Comparison of ENCODE assay signal across 9 cellular contexts in the genomic region with DNA sequence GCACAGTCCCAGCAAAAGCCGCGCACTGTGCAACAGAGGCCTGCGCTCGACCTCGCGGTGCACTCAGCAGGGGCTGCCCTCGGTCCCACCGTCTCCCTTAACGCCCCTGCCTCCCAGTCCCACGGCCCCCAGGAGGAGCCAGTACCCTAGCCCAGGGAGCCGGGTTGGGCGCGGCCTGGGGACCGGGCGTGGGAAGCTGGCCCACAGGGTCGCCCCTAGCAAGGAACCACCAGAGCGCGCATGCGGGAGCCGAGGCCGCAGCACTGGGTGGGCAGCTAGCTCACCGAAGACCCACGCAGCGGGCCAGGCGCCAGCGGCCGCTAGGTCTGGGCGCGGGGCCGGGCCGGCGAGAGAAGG. TPM values are rescaled to one million over a fixed set of nuclear protein-coding genes. Genes with fewer than 3 reads are reported as not detected.
DNase-seq lines count a peak whose midpoint lies in the region; ATAC-seq lines count a peak whose summit lies in the region.
"Had no signal": no experiment of that assay in that cellular context is flagged by ENCODE, and none has a peak within 500 bp of the region (broad histone marks: within the 10 kb centered on the region; RNA-seq: fewer than 3 reads in every experiment).

No MANE protein-coding gene starts in this region.

- no peaks in the 10 kb centered on the region for H3K36me3 ChIP-seq in iPS-20b (ENCODE audit: insufficient read depth, low read depth, low read length)

- H3K4me3 Mint-ChIP-seq in activated T-helper 1 cell treated with anti-CD3 and anti-CD28 coated beads, Interleukin-12 subunit alpha, Interleukin-12 subunit beta, Interleukin-2, Interleukin-4 antibody, amounts not matched to agents 30 ng/mL and 10 ng/mL and 1 ng/mL, durations not matched to agents 14 hours and 24 hours and 36 hours: peak overlapping the region; percentile 63
- H3K4me3 Mint-ChIP-seq in stimulated activated effector memory CD8-positive, alpha-beta T cell treated with anti-CD3 and anti-CD28 coated beads, Interleukin-12 subunit alpha, Interleukin-12 subunit beta, amount 100 ng/mL, for 72 hours: peak overlapping the region; percentile 45
- H3K4me3 Mint-ChIP-seq: T-helper 1 cell treated with Interleukin-12 subunit alpha and Interleukin-12 subunit beta and Interleukin-4 antibody, amounts not matched to agents 30 μg/mL and 1 μg/mL, for 36 hours had no signal

- no peak for ATAC-seq in stimulated activated effector memory CD8-positive, alpha-beta T cell treated with anti-CD3 and anti-CD28 coated beads, Interleukin-12 subunit alpha, Interleukin-12 subunit beta, amount 100 ng/mL, for 72 hours

- no peaks in the 10 kb centered on the region for H3K27me3 Mint-ChIP-seq in activated T-helper 1 cell treated with anti-CD3 and anti-CD28 coated beads, Interleukin-12 subunit alpha, Interleukin-12 subunit beta, Interleukin-2, Interleukin-4 antibody, amounts not matched to agents 30 ng/mL and 10 ng/mL and 1 ng/mL, durations not matched to agents 14 hours and 24 hours and 36 hours (ENCODE audit: insufficient read depth)

- H3K27ac ChIP-seq in iPS-20b (ENCODE audit: low read length): no peak overlapping the region

- no peaks in the 10 kb centered on the region for H3K9me3 Mint-ChIP-seq in activated T-helper 1 cell treated with anti-CD3 and anti-CD28 coated beads, Interleukin-12 subunit alpha, Interleukin-12 subunit beta, Interleukin-2, Interleukin-4 antibody, amounts not matched to agents 30 ng/mL and 10 ng/mL and 1 ng/mL, durations not matched to agents 14 hours and 24 hours and 36 hours
- no peaks in the 10 kb centered on the region for H3K9me3 Mint-ChIP-seq in stimulated activated effector memory CD8-positive, alpha-beta T cell treated with anti-CD3 and anti-CD28 coated beads, Interleukin-12 subunit alpha, Interleukin-12 subunit beta, amount 100 ng/mL, for 72 hours
- H3K9me3 Mint-ChIP-seq: T-helper 1 cell treated with Interleukin-12 subunit alpha and Interleukin-12 subunit beta and Interleukin-4 antibody, amounts not matched to agents 30 μg/mL and 1 μg/mL, for 36 hours had no signal

- H3K4me1 Mint-ChIP-seq in activated T-helper 1 cell treated with anti-CD3 and anti-CD28 coated beads, Interleukin-12 subunit alpha, Interleukin-12 subunit beta, Interleukin-2, Interleukin-4 antibody, amounts not matched to agents 30 ng/mL and 10 ng/mL and 1 ng/mL, durations not matched to agents 14 hours and 24 hours and 36 hours (ENCODE audit: low read depth): no peaks in the 10 kb centered on the region
- H3K4me1 Mint-ChIP-seq in stimulated activated effector memory CD8-positive, alpha-beta T cell treated with anti-CD3 and anti-CD28 coated beads, Interleukin-12 subunit alpha, Interleukin-12 subunit beta, amount 100 ng/mL, for 72 hours: no peaks in the 10 kb centered on the region

- no peak overlapping the region for H3K27ac Mint-ChIP-seq in activated T-helper 1 cell treated with anti-CD3 and anti-CD28 coated beads, Interleukin-12 subunit alpha, Interleukin-12 subunit beta, Interleukin-2, Interleukin-4 antibody, amounts not matched to agents 30 ng/mL and 10 ng/mL and 1 ng/mL, durations not matched to agents 14 hours and 24 hours and 36 hours
- H3K27ac Mint-ChIP-seq in stimulated activated effector memory CD8-positive, alpha-beta T cell treated with anti-CD3 and anti-CD28 coated beads, Interleukin-12 subunit alpha, Interleukin-12 subunit beta, amount 100 ng/mL, for 72 hours: no peak overlapping the region
- H3K27ac Mint-ChIP-seq: T-helper 1 cell treated with Interleukin-12 subunit alpha and Interleukin-12 subunit beta and Interleukin-4 antibody, amounts not matched to agents 30 μg/mL and 1 μg/mL, for 36 hours had no signal

- H3K4me1 ChIP-seq in iPS-20b (ENCODE audit: insufficient read depth, low read length): no peaks in the 10 kb centered on the region

- H3K9ac ChIP-seq in iPS-20b (ENCODE audit: low read depth, low read length): 0 out of 2 replicates have a peak overlapping the region, but pooled peaks have one; percentile 41

- DNase-seq in DMS53 (lab: John Stamatoyannopoulos, UW) (peak; percentile 68), DMS53 treated with DMSO at 0.1 percent for 48 hours (lab: John Stamatoyannopoulos, UW; ENCODE audit: unreplicated experiment) (no peak), HPDE6-E6E7 (ENCODE audit: extremely low spot score) (no peak), NK-92 (lab: John Stamatoyannopoulos, UW; ENCODE audit: unreplicated experiment) (no peak)
- DNase-seq in activated T-helper 1 cell treated with anti-CD3 and anti-CD28 coated beads, Interleukin-12 subunit alpha, Interleukin-12 subunit beta, Interleukin-2, Interleukin-4 antibody, amounts not matched to agents 30 ng/mL and 10 ng/mL and 1 ng/mL, durations not matched to agents 14 hours and 24 hours and 36 hours (ENCODE audit: low spot score): no peak
- DNase-seq in stimulated activated effector memory CD8-positive, alpha-beta T cell treated with anti-CD3 and anti-CD28 coated beads, Interleukin-12 subunit alpha, Interleukin-12 subunit beta, amount 100 ng/mL, for 72 hours (ENCODE audit: low spot score in 2 of 2): no peak
- no peak for DNase-seq in stimulated activated naive CD4-positive, alpha-beta T cell treated with Interleukin-2 at 50 U/mL for 16 hours (lab: John Stamatoyannopoulos, UW)

- intact Hi-C loops in activated T-helper 1 cell treated with anti-CD3 and anti-CD28 coated beads, Interleukin-12 subunit alpha, Interleukin-12 subunit beta, Interleukin-2, Interleukin-4 antibody, amounts not matched to agents 30 ng/mL and 10 ng/mL and 1 ng/mL, durations not matched to agents 14 hours and 24 hours and 36 hours (cut with micrococcal nuclease): loop anchor here (1.0 to 5.0 kb wide), 7 partner anchors 22 to 914 kb away; a partner anchor contains a TSS

- H3K4me3 ChIP-seq in iPS-20b (ENCODE audit: low read length): peak overlapping the region; percentile 66

- H3K9me3 ChIP-seq in iPS-20b (ENCODE audit: insufficient read depth, low read depth, low read length): peaks cover under 1% of the 10 kb centered on the region; the same call in 1 of the 2 replicates

- peaks cover 19% of the 10 kb centered on the region for H3K27me3 ChIP-seq in iPS-20b (ENCODE audit: insufficient read depth, low read length)

- no peaks in the 10 kb centered on the region for H3K36me3 Mint-ChIP-seq in activated T-helper 1 cell treated with anti-CD3 and anti-CD28 coated beads, Interleukin-12 subunit alpha, Interleukin-12 subunit beta, Interleukin-2, Interleukin-4 antibody, amounts not matched to agents 30 ng/mL and 10 ng/mL and 1 ng/mL, durations not matched to agents 14 hours and 24 hours and 36 hours (ENCODE audit: low read depth)
- no peaks in the 10 kb centered on the region for H3K36me3 Mint-ChIP-seq in stimulated activated effector memory CD8-positive, alpha-beta T cell treated with anti-CD3 and anti-CD28 coated beads, Interleukin-12 subunit alpha, Interleukin-12 subunit beta, amount 100 ng/mL, for 72 hours

RNA-seq across cellular contexts. Expression of a gene that starts 21.6 kb away (rescaled TPM):
- 4.2 and 5.0 TPM in 2 replicates for total RNA-seq in activated T-helper 1 cell treated with anti-CD3 and anti-CD28 coated beads, Interleukin-12 subunit alpha, Interleukin-12 subunit beta, Interleukin-2, Interleukin-4 antibody, amounts not matched to agents 30 ng/mL and 10 ng/mL and 1 ng/mL, durations not matched to agents 14 hours and 24 hours and 36 hours
